10 cellular contexts compared by ENCODE assay signal in the genomic region with DNA sequence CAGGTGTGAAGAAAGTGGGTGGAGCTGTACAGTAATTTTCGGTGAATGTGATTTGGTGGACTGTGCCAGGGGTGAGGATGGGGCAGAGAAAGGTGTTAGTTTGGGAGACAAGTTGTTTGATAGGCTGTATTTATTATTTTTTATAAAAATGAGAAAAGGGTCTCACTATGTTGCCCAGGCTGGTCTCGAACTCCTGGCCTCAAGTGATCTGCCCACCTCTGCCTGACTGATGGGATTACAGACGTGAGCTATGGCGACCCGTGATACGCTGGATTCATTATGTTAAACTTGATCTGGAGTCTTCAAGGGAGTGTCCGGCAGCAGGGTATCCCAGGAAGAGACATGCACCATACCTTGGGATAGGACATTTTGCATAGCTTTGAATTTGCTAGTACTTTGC. TPM values are rescaled to one million over a fixed set of nuclear protein-coding genes. Genes with fewer than 3 reads are reported as not detected.
A peak's percentile ranks its signal among the peaks of the same experiment; 100 is the strongest.
DNase-seq lines count a peak whose midpoint lies in the region; ATAC-seq, FAIRE-seq and TF ChIP-seq lines count a peak whose summit lies in the region.
"Had no signal": no experiment of that assay in that cellular context is flagged by ENCODE, and none has a peak within 500 bp of the region (broad histone marks: within the 10 kb centered on the region; RNA-seq: fewer than 3 reads in every experiment).

No MANE protein-coding gene starts in this region.

- H3K4me1 ChIP-seq in DND-41 (ENCODE audit: insufficient read depth, low read length) (peaks cover 25% of the 10 kb centered on the region), OCI-LY3 (ENCODE audit: low read length) (peaks cover 12% of the 10 kb centered on the region), esophagus muscularis mucosa (peaks cover 42 to 76% (median 71%) of the 10 kb centered on the region in 4 donors), psoas muscle (peaks cover 46% of the 10 kb centered on the region), pancreas (peaks cover 15 to 33% (median 17%) of the 10 kb centered on the region in 3 donors)

- no peak for TF ChIP-seq EP300 in esophagus muscularis mucosa (IDR thresholded peaks at IDR 0.05)

- peak overlapping the region in 1 of 2 experiments; percentile 84; a peak in 3 of 4 replicates for H3K4me3 ChIP-seq in DND-41 (ENCODE audit: low read depth in 1 of 2, low read length in 2 of 2)
- H3K4me3 ChIP-seq in OCI-LY3 (ENCODE audit: low read length) = peak overlapping the region; percentile 97
- peak overlapping the region; percentile 80 to 94 (median 88) for H3K4me3 ChIP-seq in esophagus muscularis mucosa
- H3K4me3 ChIP-seq in psoas muscle = peak overlapping the region; percentile 82
- peak overlapping the region in 2 of 4 donors; percentile 69 to 82 for H3K4me3 ChIP-seq in pancreas

- ATAC-seq in DND-41 (ENCODE audit: insufficient read depth, low read depth) (no peak), psoas muscle (no peak), HG03442 (IDR thresholded peaks at IDR 0.05; ENCODE audit: unreplicated experiment) (no peak), pancreas (no peak), HG03520 (IDR thresholded peaks at IDR 0.05; ENCODE audit: unreplicated experiment) (no peak)

- peaks cover 44% of the 10 kb centered on the region for H3K79me2 ChIP-seq in DND-41 (ENCODE audit: insufficient read depth, low read length)
- peaks cover 15% of the 10 kb centered on the region for H3K79me2 ChIP-seq in OCI-LY3 (ENCODE audit: low read length)

- H3K9me3 ChIP-seq in DND-41 (ENCODE audit: insufficient read depth, low read length, severe bottlenecking) = no peaks in the 10 kb centered on the region
- H3K9me3 ChIP-seq in OCI-LY3 (ENCODE audit: insufficient read depth, low read length) = no peaks in the 10 kb centered on the region
- no peaks in the 10 kb centered on the region for H3K9me3 ChIP-seq in esophagus muscularis mucosa
- no peaks in the 10 kb centered on the region for H3K9me3 ChIP-seq in psoas muscle
- no peaks in the 10 kb centered on the region for H3K9me3 ChIP-seq in pancreas

- DNase-seq in DND-41 (no peak), esophagus muscularis mucosa (ENCODE audit: extremely low spot score) (no peak), psoas muscle (no peak), pancreas (no peak), NCI-H1105 treated with DMSO at 0.1 percent for 48 hours (lab: John Stamatoyannopoulos, UW) (no peak)
- DNase-seq: stimulated activated CD4-positive, alpha-beta T cell treated with anti-CD3 and anti-CD28 coated beads, Interleukin-4, amount 100 ng/mL, for 24 hours had no signal

- H3K4me2 ChIP-seq in DND-41 (ENCODE audit: insufficient read depth, low read length) (peak overlapping the region; percentile 84), OCI-LY3 (ENCODE audit: low read length) (peak overlapping the region; percentile 97)

- 80% methylated on average over 7 of the region's 7 CpGs for WGBS in esophagus muscularis mucosa
- 78 to 83% (median 78%) methylated on average over 7 of the region's 7 CpGs for WGBS in psoas muscle, 3 donors
- WGBS in pancreas, 2 donors = 76 to 80% methylated on average over 7 of the region's 7 CpGs

- no peak overlapping the region for H2AFZ ChIP-seq in DND-41 (ENCODE audit: low read depth, low read length)
- H2AFZ ChIP-seq in OCI-LY3 (ENCODE audit: low read depth, low read length) = no peak overlapping the region

- H3K9ac ChIP-seq in DND-41 (ENCODE audit: low read depth, low read length) = peak overlapping the region; percentile 55; the same call in 1 of the 2 replicates
- peak overlapping the region; percentile 65; the same call in 1 of the 2 replicates for H3K9ac ChIP-seq in OCI-LY3 (ENCODE audit: low read length)

- TF ChIP-seq CTCF in DND-41 (IDR thresholded peaks at IDR 0.05; ENCODE audit: borderline replicate concordance, extremely low read depth, low read length, poor library complexity, severe bottlenecking) (no peak), OCI-LY3 (IDR thresholded peaks at IDR 0.05; ENCODE audit: low read depth, low read length) (no peak), esophagus muscularis mucosa (IDR thresholded peaks at IDR 0.05) (no peak), psoas muscle (IDR thresholded peaks at IDR 0.05) (no peak), pancreas (IDR thresholded peaks at IDR 0.05) (no peak)

- intact Hi-C loops in esophagus muscularis mucosa (cut with DNase I) = loop anchor here (5.0 to 10.0 kb wide), 3 partner anchors 95 to 563 kb away; no protein-coding TSS in a partner anchor
- intact Hi-C loops in psoas muscle (cut with DNase I) = loop anchor here in 1 of 2 donors (5.0 to 10.0 kb wide), 2 partner anchors 160 to 407 kb away; a partner anchor contains a TSS
- intact Hi-C loops in pancreas (cut with DNase I) = no loop called here

- H3K36me3 ChIP-seq in DND-41 (ENCODE audit: insufficient read depth, low read length) (no peaks in the 10 kb centered on the region), OCI-LY3 (replicated peaks; ENCODE audit: low read depth, low read length) (no peaks in the 10 kb centered on the region), esophagus muscularis mucosa (no peaks in the 10 kb centered on the region), psoas muscle (ENCODE audit: insufficient read depth in 1 of 2, low read depth in 1 of 2) (no peaks in the 10 kb centered on the region), pancreas (no peaks in the 10 kb centered on the region)

- peaks cover 7% of the 10 kb centered on the region for H4K20me1 ChIP-seq in DND-41 (ENCODE audit: insufficient read depth, low read length)
- H4K20me1 ChIP-seq in OCI-LY3 (ENCODE audit: insufficient read depth, low read length) = no peaks in the 10 kb centered on the region

- no peak for TF ChIP-seq POLR2A in esophagus muscularis mucosa (IDR thresholded peaks at IDR 0.05; ENCODE audit: low read depth)

- H3K27ac ChIP-seq in DND-41 (ENCODE audit: low read length) = no peak overlapping the region; the same call in 1 of the 2 replicates
- no peak overlapping the region for H3K27ac ChIP-seq in OCI-LY3 (ENCODE audit: low read length)
- peak overlapping the region; percentile 96 to 99 (median 98) for H3K27ac ChIP-seq in esophagus muscularis mucosa (replicated peaks in 1 of 4)
- H3K27ac ChIP-seq in psoas muscle = peak overlapping the region; percentile 34
- H3K27ac ChIP-seq in pancreas = peak overlapping the region in 2 of 4 donors; percentile 100

- H3K27me3 ChIP-seq in DND-41 (ENCODE audit: insufficient read depth, low read length, poor library complexity) = no peaks in the 10 kb centered on the region
- no peaks in the 10 kb centered on the region for H3K27me3 ChIP-seq in OCI-LY3 (ENCODE audit: low read depth, low read length)
- no peaks in the 10 kb centered on the region for H3K27me3 ChIP-seq in esophagus muscularis mucosa
- H3K27me3 ChIP-seq in psoas muscle (ENCODE audit: insufficient read depth in 3 of 3, low read length in 2 of 3) = no peaks in the 10 kb centered on the region
- H3K27me3 ChIP-seq in pancreas = no peaks in the 10 kb centered on the region

- no peak for FAIRE-seq in pancreas (lab: Jason Lieb, UNC)
- FAIRE-seq: endometrium had no signal

RNA-seq across cellular contexts. Expression of a gene that starts 1.3 kb away (rescaled TPM):
- 10 to 100 TPM; 50.0 to 75.8 (median 57.5) TPM for total RNA-seq in esophagus muscularis mucosa
- 10 to 100 TPM; 16.9 to 21.3 (median 18.8) TPM for total RNA-seq in psoas muscle
- 1 to 10 TPM; 2.1 to 7.2 (median 5.0) TPM for polyA plus RNA-seq in psoas muscle
- total RNA-seq in pancreas = 10 to 100 TPM; 16.2 to 28.6 (median 21.9) TPM
- polyA plus RNA-seq in pancreas = 1 to 10 TPM; 7.6 to 8.7 TPM

Comparison
In these comparisons a context has a peak if more than half of its experiments do, and no peak if none do; other contexts are left out.
1. H3K27ac ChIP-seq: peak in esophagus muscularis mucosa (4 of 4) and psoas muscle (single experiment); none in DND-41 (single experiment) and OCI-LY3 (single experiment).